Comparison of ENCODE assay signal across 16 cellular contexts in genomic region chr7:135803143-135803542, GRCh38. TPM values are rescaled to one million over a fixed set of nuclear protein-coding genes. Genes with fewer than 3 reads are reported as not detected.
"Had no signal": no experiment of that assay in that cellular context is flagged by ENCODE, and none has a peak within 500 bp of the region (broad histone marks: within the 10 kb centered on the region; RNA-seq: fewer than 3 reads in every experiment).

No MANE protein-coding gene starts in this region.

- H3K4me3 Mint-ChIP-seq: activated CD4-positive, alpha-beta T cell treated with anti-CD3 and anti-CD28 coated beads for 36 hours; activated CD8-positive, alpha-beta T cell treated with anti-CD3 and anti-CD28 coated beads for 36 hours; brain; natural killer cell treated with Interleukin-12 subunit alpha and Interleukin-12 subunit beta and Interleukin-15 and Interleukin-18, amount 100 ng/mL, for 72 hours; stimulated activated memory B cell treated with anti-CD40 and anti-IgM and Interleukin-4, amounts not matched to agents 10 μg/mL and 1 μg/mL and 100 μg/mL, for 72 hours had no signal

- H3K27me3 Mint-ChIP-seq: brain had no signal

- H3K9me3 Mint-ChIP-seq: activated CD8-positive, alpha-beta T cell treated with anti-CD3 and anti-CD28 coated beads for 36 hours; activated naive CD4-positive, alpha-beta T cell treated with anti-CD3 and anti-CD28 coated beads, Interleukin-2, amount 50 U/mL, for 72 hours; brain; natural killer cell treated with Interleukin-12 subunit alpha and Interleukin-12 subunit beta and Interleukin-15 and Interleukin-18, amount 100 ng/mL, for 72 hours; stimulated activated memory B cell treated with anti-CD40 and anti-IgM and Interleukin-4, amounts not matched to agents 10 μg/mL and 1 μg/mL and 100 μg/mL, for 72 hours had no signal

- H3K27ac ChIP-seq: left lung, transverse colon, vagina, VCaP had no signal

- H3K27ac Mint-ChIP-seq: activated CD4-positive, alpha-beta T cell treated with anti-CD3 and anti-CD28 coated beads for 36 hours; activated CD8-positive, alpha-beta T cell treated with anti-CD3 and anti-CD28 coated beads for 36 hours; activated naive CD4-positive, alpha-beta T cell treated with anti-CD3 and anti-CD28 coated beads, Interleukin-2, amount 50 U/mL, for 72 hours; natural killer cell treated with Interleukin-12 subunit alpha and Interleukin-12 subunit beta and Interleukin-15 and Interleukin-18, amount 100 ng/mL, for 72 hours; stimulated activated memory B cell treated with anti-CD40 and anti-IgM and Interleukin-4, amounts not matched to agents 10 μg/mL and 1 μg/mL and 100 μg/mL, for 72 hours had no signal

- H3K27me3 ChIP-seq: transverse colon, vagina had no signal

- H3K4me3 ChIP-seq: left lung, transverse colon, vagina had no signal

- FAIRE-seq: keratinocyte had no signal

- DNase-seq: activated CD4-positive, alpha-beta T cell treated with anti-CD3 and anti-CD28 coated beads for 36 hours; activated CD8-positive, alpha-beta T cell treated with anti-CD3 and anti-CD28 coated beads for 36 hours; activated gamma-delta T cell; activated T-cell treated with anti-CD3 and anti-CD28 coated beads, Interleukin-2, amount 50 U/mL, for 48 hours; cerebellar nuclear complex; effector memory CD4-positive, alpha-beta T cell; left lung; transverse colon had no signal

- H3K36me3 ChIP-seq: left lung, transverse colon, vagina had no signal

- H3K9me3 ChIP-seq: left lung, transverse colon, vagina had no signal

- ATAC-seq: activated CD4-positive, alpha-beta T cell treated with anti-CD3 and anti-CD28 coated beads for 36 hours; activated CD8-positive, alpha-beta T cell treated with anti-CD3 and anti-CD28 coated beads for 36 hours; left lung; natural killer cell treated with Interleukin-12 subunit alpha and Interleukin-12 subunit beta and Interleukin-15 and Interleukin-18, amount 100 ng/mL, for 72 hours; stimulated activated memory B cell treated with anti-CD40 and anti-IgM and Interleukin-4, amounts not matched to agents 10 μg/mL and 1 μg/mL and 100 μg/mL, for 72 hours had no signal

- H3K36me3 Mint-ChIP-seq: activated naive CD4-positive, alpha-beta T cell treated with anti-CD3 and anti-CD28 coated beads, Interleukin-2, amount 50 U/mL, for 72 hours; brain; natural killer cell treated with Interleukin-12 subunit alpha and Interleukin-12 subunit beta and Interleukin-15 and Interleukin-18, amount 100 ng/mL, for 72 hours; stimulated activated memory B cell treated with anti-CD40 and anti-IgM and Interleukin-4, amounts not matched to agents 10 μg/mL and 1 μg/mL and 100 μg/mL, for 72 hours had no signal

RNA-seq across cellular contexts. Expression of gene FAM180A, which starts 54.5 kb away (rescaled TPM):
- total RNA-seq: activated CD4-positive, alpha-beta T cell treated with anti-CD3 and anti-CD28 coated beads for 36 hours; activated CD8-positive, alpha-beta T cell treated with anti-CD3 and anti-CD28 coated beads for 36 hours; activated naive CD4-positive, alpha-beta T cell treated with anti-CD3 and anti-CD28 coated beads, Interleukin-2, amount 50 U/mL, for 72 hours; natural killer cell treated with Interleukin-12 subunit alpha and Interleukin-12 subunit beta and Interleukin-15 and Interleukin-18, amount 100 ng/mL, for 72 hours; T-helper 1 cell treated with Interleukin-12 subunit alpha and Interleukin-12 subunit beta and Interleukin-4 antibody, amounts not matched to agents 30 ng/mL and 1 ng/mL, for 36 hours had no signal
